Comparison of ENCODE assay signal across 1 cellular context in genomic region chr3:194539498-194539897, GRCh38.
TF ChIP-seq lines count a peak whose summit lies in the region.

No MANE protein-coding gene starts in this region.

TF ChIP-seq in IMR-90, 13 proteins besides CTCF, POLR2A, EP300 and RAD21 (continued from another document):
- TF ChIP-seq RCOR1 (IDR thresholded peaks at IDR 0.05; ENCODE audit: insufficient replicate concordance, low read length) (no peak), CEBPB (IDR thresholded peaks at IDR 0.05; ENCODE audit: low read depth, low read length) (no peak), BHLHE40 (IDR thresholded peaks at IDR 0.05; ENCODE audit: low read depth, low read length) (no peak), CHD1 (IDR thresholded peaks at IDR 0.05; ENCODE audit: low read depth, low read length) (no peak), NFE2L2 (IDR thresholded peaks at IDR 0.05; ENCODE audit: low read depth, low read length) (no peak), MAFK (IDR thresholded peaks at IDR 0.05; ENCODE audit: low read depth, low read length) (no peak), RFX5 (IDR thresholded peaks at IDR 0.05; ENCODE audit: low read depth, low read length) (no peak)
